ENCODE assay signal across 10 cellular contexts in genomic region chr3:183815565-183815943, GRCh38. TPM values are rescaled to one million over a fixed set of nuclear protein-coding genes. Genes with fewer than 3 reads are reported as not detected.
DNase-seq lines count a peak whose midpoint lies in the region; ATAC-seq and TF ChIP-seq lines count a peak whose summit lies in the region.
"Had no signal": no experiment of that assay in that cellular context is flagged by ENCODE, and none has a peak within 500 bp of the region (broad histone marks: within the 10 kb centered on the region; RNA-seq: fewer than 3 reads in every experiment).

No MANE protein-coding gene starts in this region.

- peak overlapping the region; percentile 30 for H3K27ac ChIP-seq in CD8-positive, alpha-beta T cell (ENCODE audit: low read depth, low read length)
- H3K27ac ChIP-seq in SU-DHL-6 (ENCODE audit: low read depth, low read length) = peak overlapping the region; percentile 53

- H3K4me2 ChIP-seq in SU-DHL-6 (ENCODE audit: low read depth, low read length, poor library complexity, severe bottlenecking) = peak overlapping the region; percentile 25

- H3K27me3 Mint-ChIP-seq in CD8-positive, alpha-beta T cell (ENCODE audit: low read depth) = no peaks in the 10 kb centered on the region

- intact Hi-C loops in CD8-positive, alpha-beta T cell (cut with DNase I, micrococcal nuclease) = no loop called here

- H4K20me1 ChIP-seq in SU-DHL-6 (ENCODE audit: low read depth, low read length) = no peaks in the 10 kb centered on the region

- POLR2A ChIA-PET in CD8-positive, alpha-beta T cell (lab: Charles Lee) = no interaction called here

- CTCF ChIA-PET in CD8-positive, alpha-beta T cell (lab: Charles Lee) = interaction anchor here (1.0 kb wide), 1 partner anchor 10 kb away, joined by 3 read pairs; no protein-coding TSS in a partner anchor

- no peak for TF ChIP-seq CTCF in CD8-positive, alpha-beta T cell (IDR thresholded peaks at IDR 0.05)
- TF ChIP-seq CTCF in GM12865 (IDR thresholded peaks at IDR 0.05; ENCODE audit: insufficient read depth, low read depth, low read length, missing control alignments) (no peak), SU-DHL-6 (IDR thresholded peaks at IDR 0.05; ENCODE audit: insufficient read depth, low read length, poor library complexity, severe bottlenecking) (no peak)

- no peak for ATAC-seq in CD8-positive, alpha-beta T cell

- H3K9ac ChIP-seq in SU-DHL-6 (ENCODE audit: low read length) = no peak overlapping the region

- no peaks in the 10 kb centered on the region for H3K36me3 ChIP-seq in CD8-positive, alpha-beta T cell (ENCODE audit: insufficient read depth, low read length)
- H3K36me3 ChIP-seq in SU-DHL-6 (ENCODE audit: low read length) = no peaks in the 10 kb centered on the region

- H3K4me1 ChIP-seq in CD8-positive, alpha-beta T cell (ENCODE audit: insufficient read depth, low read length) = peaks cover 13% of the 10 kb centered on the region

- H3K27me3 ChIP-seq in CD8-positive, alpha-beta T cell (ENCODE audit: insufficient read depth, low read length) = no peaks in the 10 kb centered on the region
- no peaks in the 10 kb centered on the region for H3K27me3 ChIP-seq in SU-DHL-6 (ENCODE audit: low read length)

- H3K9me2 ChIP-seq in SU-DHL-6 (replicated peaks; ENCODE audit: insufficient read depth, low read length) = no peaks in the 10 kb centered on the region

- no peak overlapping the region for H3K4me3 Mint-ChIP-seq in CD8-positive, alpha-beta T cell

- H2AFZ ChIP-seq in SU-DHL-6 (ENCODE audit: low read depth, low read length, severe bottlenecking) = no peak overlapping the region

- peak in 2 of 7 experiments; percentile 15 to 58 for DNase-seq in CD8-positive, alpha-beta T cell
- peak; percentile 29 for DNase-seq in GM12865 (ENCODE audit: low read depth)
- peak; percentile 24 for DNase-seq in germinal center (ENCODE audit: low spot score)
- DNase-seq in SKM-1 (lab: John Stamatoyannopoulos, UW; ENCODE audit: unreplicated experiment) = no peak
- no peak for DNase-seq in RKO (ENCODE audit: low spot score)
- DNase-seq in D341Med (ENCODE audit: low spot score) = no peak
- DNase-seq: NCI-H1048, T1000 had no signal

- H3K4me3 ChIP-seq in CD8-positive, alpha-beta T cell (ENCODE audit: low read depth, low read length) = no peak overlapping the region
- H3K4me3 ChIP-seq in GM12865 (ENCODE audit: low read depth, low read length) (no peak overlapping the region), SU-DHL-6 (ENCODE audit: insufficient read depth, low read length, poor library complexity, severe bottlenecking) (no peak overlapping the region)
- H3K4me3 ChIP-seq: lung had no signal

- H3K27ac Mint-ChIP-seq in CD8-positive, alpha-beta T cell = peak overlapping the region; percentile 67

- H3K79me2 ChIP-seq in SU-DHL-6 (ENCODE audit: insufficient read depth, low read length) = no peaks in the 10 kb centered on the region

- peaks cover 7% of the 10 kb centered on the region; the same call in 1 of the 2 replicates for H3F3A ChIP-seq in SU-DHL-6 (ENCODE audit: insufficient read depth)

- H3K4me1 Mint-ChIP-seq in CD8-positive, alpha-beta T cell (ENCODE audit: low read depth) = peaks cover 7% of the 10 kb centered on the region

- H3K36me3 Mint-ChIP-seq in CD8-positive, alpha-beta T cell = peaks cover 32% of the 10 kb centered on the region

- no peaks in the 10 kb centered on the region for H3K9me3 ChIP-seq in CD8-positive, alpha-beta T cell (ENCODE audit: low read length)
- no peaks in the 10 kb centered on the region for H3K9me3 ChIP-seq in SU-DHL-6 (ENCODE audit: insufficient read depth, low read length)

- no peaks in the 10 kb centered on the region for H3K9me3 Mint-ChIP-seq in CD8-positive, alpha-beta T cell

RNA-seq across cellular contexts. Expression of gene MAP6D1, which starts 9.8 kb away (rescaled TPM):
- 1 to 10 TPM in 1 of 2 experiments, not detected in 1; 1.5 TPM for total RNA-seq in CD8-positive, alpha-beta T cell

Comparison
In these comparisons a context has a peak if more than half of its experiments do, and no peak if none do; other contexts are left out.
1. DNase-seq: peak in GM12865 (single experiment) and germinal center (single experiment); none in SKM-1 (single experiment), RKO (single experiment) and D341Med (single experiment).